Comparison of ENCODE assay signal across 7 cellular contexts in genomic region chr19:18291590-18292459, GRCh38. TPM values are rescaled to one million over a fixed set of nuclear protein-coding genes. Genes with fewer than 3 reads are reported as not detected.
DNase-seq lines count a peak whose midpoint lies in the region; ATAC-seq and TF ChIP-seq lines count a peak whose summit lies in the region.

No MANE protein-coding gene starts in this region.

- peak overlapping the region; percentile 98 for H3K4me3 Mint-ChIP-seq in activated T-helper 17 cell treated with anti-CD3 and anti-CD28 coated beads, Interleukin-2, amount 50 U/mL, for 72 hours
- peak overlapping the region; percentile 92 for H3K4me3 Mint-ChIP-seq in natural killer cell
- H3K4me3 Mint-ChIP-seq in stimulated activated naive CD8-positive, alpha-beta T cell treated with anti-CD3 and anti-CD28 coated beads, Interleukin-15, amount 100 ng/mL, for 72 hours, result peak overlapping the region; percentile 88 to 89

- H3K9me2 ChIP-seq in PC-3 (replicated peaks; ENCODE audit: low read length), result no peaks in the 10 kb centered on the region

- H3F3A ChIP-seq in PC-3 (ENCODE audit: low read length, unreplicated experiment), result no peaks in the 10 kb centered on the region

- POLR2A ChIA-PET in PC-3 (lab: Charles Lee; ENCODE audit: unreplicated experiment), result interaction anchor here (0.9 to 1.5 kb wide), 2 partner anchors 10 to 31 kb away, joined by 4 to 13 read pairs; partner anchors contain the start of genes JUND and LSM4

- ATAC-seq in HG02852 (IDR thresholded peaks at IDR 0.05; ENCODE audit: unreplicated experiment), result peak; percentile 52
- ATAC-seq in PC-3, result peak; percentile 70
- peak; percentile 36 for ATAC-seq in activated T-helper 17 cell treated with anti-CD3 and anti-CD28 coated beads, Interleukin-2, amount 50 U/mL, for 72 hours (replicated peaks)
- peak; percentile 38 to 75 (median 51) for ATAC-seq in natural killer cell
- peak; percentile 58 for ATAC-seq in stimulated activated naive CD8-positive, alpha-beta T cell treated with anti-CD3 and anti-CD28 coated beads, Interleukin-15, amount 100 ng/mL, for 72 hours

- H3K4me1 Mint-ChIP-seq in activated T-helper 17 cell treated with anti-CD3 and anti-CD28 coated beads, Interleukin-2, amount 50 U/mL, for 72 hours, result peaks cover 25% of the 10 kb centered on the region
- peaks cover 43 to 51% of the 10 kb centered on the region in 2 donors for H3K4me1 Mint-ChIP-seq in natural killer cell
- H3K4me1 Mint-ChIP-seq in stimulated activated naive CD8-positive, alpha-beta T cell treated with anti-CD3 and anti-CD28 coated beads, Interleukin-15, amount 100 ng/mL, for 72 hours, result peaks cover 85% of the 10 kb centered on the region

- H3K36me3 Mint-ChIP-seq in activated T-helper 17 cell treated with anti-CD3 and anti-CD28 coated beads, Interleukin-2, amount 50 U/mL, for 72 hours (ENCODE audit: low read depth), result peaks cover 31% of the 10 kb centered on the region
- H3K36me3 Mint-ChIP-seq in natural killer cell, result no peaks in the 10 kb centered on the region

- TF ChIP-seq CTCF in GM12865 (IDR thresholded peaks at IDR 0.05; ENCODE audit: insufficient read depth, low read depth, low read length, missing control alignments) (no peak), PC-3 (conservative IDR thresholded peaks at IDR 0.05; ENCODE audit: low read depth, low read length) (no peak), natural killer cell (IDR thresholded peaks at IDR 0.05) (no peak)

- no peaks in the 10 kb centered on the region for H3K9me3 Mint-ChIP-seq in activated T-helper 17 cell treated with anti-CD3 and anti-CD28 coated beads, Interleukin-2, amount 50 U/mL, for 72 hours
- no peaks in the 10 kb centered on the region for H3K9me3 Mint-ChIP-seq in natural killer cell
- H3K9me3 Mint-ChIP-seq in stimulated activated naive CD8-positive, alpha-beta T cell treated with anti-CD3 and anti-CD28 coated beads, Interleukin-15, amount 100 ng/mL, for 72 hours, result peaks cover 5 to 17% of the 10 kb centered on the region in 2 donors

- H3K4me3 ChIP-seq in GM12865 (ENCODE audit: low read depth, low read length), result peak overlapping the region; percentile 94
- peak overlapping the region; percentile 70 for H3K4me3 ChIP-seq in PC-3 (ENCODE audit: low read length)

- intact Hi-C loops in PC-3 (cut with micrococcal nuclease), result no loop called here
- intact Hi-C loops in natural killer cell (cut with micrococcal nuclease), result no loop called here

- H3K9me3 ChIP-seq in PC-3 (ENCODE audit: low read length), result no peaks in the 10 kb centered on the region

- H3K27ac Mint-ChIP-seq in activated T-helper 17 cell treated with anti-CD3 and anti-CD28 coated beads, Interleukin-2, amount 50 U/mL, for 72 hours, result peak overlapping the region; percentile 99
- peak overlapping the region; percentile 89 for H3K27ac Mint-ChIP-seq in natural killer cell
- H3K27ac Mint-ChIP-seq in stimulated activated naive CD8-positive, alpha-beta T cell treated with anti-CD3 and anti-CD28 coated beads, Interleukin-15, amount 100 ng/mL, for 72 hours, result peak overlapping the region; percentile 95 to 98

- H3K36me3 ChIP-seq in PC-3 (ENCODE audit: low read depth, low read length), result no peaks in the 10 kb centered on the region

- H2AFZ ChIP-seq in PC-3 (ENCODE audit: low read length), result peak overlapping the region; percentile 82

- H3K9ac ChIP-seq in PC-3 (ENCODE audit: low read length), result peak overlapping the region; percentile 66

- CTCF ChIA-PET in PC-3 (lab: Charles Lee), result no interaction called here

- peak overlapping the region; percentile 89 for H3K4me2 ChIP-seq in PC-3 (ENCODE audit: low read length)

- no peaks in the 10 kb centered on the region for H4K20me1 ChIP-seq in PC-3 (ENCODE audit: low read length)

- peaks cover 17% of the 10 kb centered on the region for H3K4me1 ChIP-seq in PC-3 (ENCODE audit: insufficient read depth, low read length)

- peak; percentile 89 for DNase-seq in GM12865 (ENCODE audit: low read depth)
- DNase-seq in PC-3, result peak; percentile 35
- DNase-seq in fibroblast of peridontal ligament (ENCODE audit: extremely low read depth), result peak; percentile 69
- DNase-seq in natural killer cell, result peak; percentile 74
- peak; percentile 91 to 94 for DNase-seq in stimulated activated naive CD8-positive, alpha-beta T cell treated with anti-CD3 and anti-CD28 coated beads, Interleukin-15, amount 100 ng/mL, for 72 hours

- H3K27me3 ChIP-seq in PC-3 (ENCODE audit: low read length), result no peaks in the 10 kb centered on the region

- peak overlapping the region; percentile 23; the same call in 1 of the 2 replicates for H3K27ac ChIP-seq in PC-3 (ENCODE audit: low read length)

- no peaks in the 10 kb centered on the region for H3K27me3 Mint-ChIP-seq in activated T-helper 17 cell treated with anti-CD3 and anti-CD28 coated beads, Interleukin-2, amount 50 U/mL, for 72 hours
- H3K27me3 Mint-ChIP-seq in natural killer cell (ENCODE audit: low read depth in 2 of 2), result no peaks in the 10 kb centered on the region
- no peaks in the 10 kb centered on the region for H3K27me3 Mint-ChIP-seq in stimulated activated naive CD8-positive, alpha-beta T cell treated with anti-CD3 and anti-CD28 coated beads, Interleukin-15, amount 100 ng/mL, for 72 hours

- no TSS peak for BruUV-seq in PC-3 (replicated peaks; lab: Mats Ljungman, UMichigan)

- H3K79me2 ChIP-seq in PC-3 (ENCODE audit: low read length), result no peaks in the 10 kb centered on the region

RNA-seq across cellular contexts. Expression of gene JUND, which starts 10.4 kb away (rescaled TPM):
- total RNA-seq in PC-3 (2014; rRNA removed) (151 and 157 TPM in 2 replicates), natural killer cell (1,000 to 10,000 TPM; 1,182 to 2,122 (median 1,520) TPM)
- 100 to 1,000 TPM; 177 to 324 TPM for total RNA-seq in activated T-helper 17 cell treated with anti-CD3 and anti-CD28 coated beads, Interleukin-2, amount 50 U/mL, for 72 hours

RNA-seq across cellular contexts. Expression of gene IQCN, which starts 17.6 kb away (rescaled TPM):
- total RNA-seq in PC-3 (2014; rRNA removed) (0.33 and 0.69 TPM in 2 replicates), natural killer cell (10 to 100 TPM; 13.7 to 19.4 (median 15.6) TPM)
- total RNA-seq in activated T-helper 17 cell treated with anti-CD3 and anti-CD28 coated beads, Interleukin-2, amount 50 U/mL, for 72 hours, result 1 to 10 TPM; 1.1 to 1.3 TPM

RNA-seq across cellular contexts. Expression of gene LSM4, which starts 31.1 kb away (rescaled TPM):
- total RNA-seq in PC-3 (2014; rRNA removed) (713 and 856 TPM in 2 replicates), natural killer cell (10 to 100 TPM; 42.4 to 60.8 (median 44.8) TPM)
- total RNA-seq in activated T-helper 17 cell treated with anti-CD3 and anti-CD28 coated beads, Interleukin-2, amount 50 U/mL, for 72 hours, result 100 to 1,000 TPM; 176 to 252 TPM

RNA-seq across cellular contexts. Expression of gene PGPEP1, which starts 48.6 kb away (rescaled TPM):
- total RNA-seq in PC-3 (2014; rRNA removed) (9.6 and 11.4 TPM in 2 replicates), natural killer cell (10 to 100 TPM; 69.1 to 73.3 (median 71.0) TPM)
- 10 to 100 TPM; 38.9 to 46.0 TPM for total RNA-seq in activated T-helper 17 cell treated with anti-CD3 and anti-CD28 coated beads, Interleukin-2, amount 50 U/mL, for 72 hours

Comparison
In these comparisons a context has a peak if more than half of its experiments do, and no peak if none do; other contexts are left out.
1. Peak in every context shown above with its lines: DNase-seq, ATAC-seq, H3K4me3 ChIP-seq and H3K27ac ChIP-seq.
2. DNase-seq: peak in every context shown above with its lines; median percentile 92 in stimulated activated naive CD8-positive, alpha-beta T cell treated with anti-CD3 and anti-CD28 coated beads, Interleukin-15, amount 100 ng/mL, for 72 hours; 89 in GM12865; 74 in natural killer cell; 69 in fibroblast of peridontal ligament; 35 in PC-3.